ENCODE assay signal across 12 cellular contexts in the genomic region with DNA sequence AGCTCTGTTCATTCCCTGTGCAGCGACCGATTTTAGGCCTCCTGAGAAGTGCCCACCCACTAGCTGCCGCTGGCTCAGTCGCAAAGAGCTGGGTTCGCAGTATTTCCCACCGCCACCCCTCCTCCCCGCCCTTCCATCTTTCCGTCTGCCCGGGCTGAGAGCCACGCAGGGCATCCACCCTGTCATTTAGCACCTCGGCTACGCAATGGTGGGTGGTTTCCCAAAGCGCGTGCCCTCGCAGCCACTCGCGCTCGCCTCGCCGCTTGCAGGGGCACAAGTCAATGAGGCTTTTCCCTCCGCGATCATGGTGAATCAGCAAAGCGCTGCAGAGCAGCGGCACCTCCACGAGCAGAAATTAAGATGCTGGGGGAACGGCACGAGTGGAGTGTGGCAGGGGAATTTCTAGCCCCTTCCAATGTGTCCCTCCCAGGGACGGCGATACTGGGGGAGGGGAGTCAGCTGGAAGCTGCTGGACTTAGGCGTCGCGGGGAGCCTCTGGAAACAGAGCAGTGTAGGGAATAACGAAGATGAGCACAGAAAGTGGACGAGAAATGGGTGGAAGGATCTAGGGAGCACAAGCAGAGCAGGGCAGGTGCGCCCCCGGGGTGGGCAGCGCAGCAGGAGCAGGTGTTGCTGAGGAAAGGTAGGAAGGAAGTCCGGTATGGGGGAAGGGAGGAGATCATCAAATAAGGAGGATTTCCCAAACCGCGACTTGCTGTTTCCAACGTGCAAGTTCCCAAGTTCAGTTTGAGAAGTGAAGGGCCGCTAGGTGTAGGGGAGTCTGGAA. TPM values are rescaled to one million over a fixed set of nuclear protein-coding genes. Genes with fewer than 3 reads are reported as not detected.
DNase-seq lines count a peak whose midpoint lies in the region; ATAC-seq and TF ChIP-seq lines count a peak whose summit lies in the region.
"Had no signal": no experiment of that assay in that cellular context is flagged by ENCODE, and none has a peak within 500 bp of the region (broad histone marks: within the 10 kb centered on the region; RNA-seq: fewer than 3 reads in every experiment).

No MANE protein-coding gene starts in this region.

- intact Hi-C loops in activated CD4-positive, alpha-beta memory T cell treated with anti-CD3 and anti-CD28 coated beads for 36 hours (cut with micrococcal nuclease): no loop called here
- intact Hi-C loops in thyroid gland (cut with DNase I): no loop called here
- intact Hi-C loops in activated T-helper 2 cell treated with anti-CD3 and anti-CD28 coated beads, Interferon-gamma antibody, Interleukin-2, Interleukin-4, amounts not matched to agents 10 μg/mL and 5 μg/mL and 100 μg/mL, durations not matched to agents 14 hours and 24 hours and 36 hours (cut with micrococcal nuclease): no loop called here

- no peak overlapping the region for H3K27ac ChIP-seq in mesodermal cell (ENCODE audit: low read depth, low read length, severe bottlenecking)
- H3K27ac ChIP-seq in thyroid gland: no peak overlapping the region
- H3K27ac ChIP-seq: BLaER1 treated with 17β-estradiol and CSF1 and Interleukin-3, amounts not matched to agents 10 nM and 100 nM had no signal

- H3K4me1 ChIP-seq in mesodermal cell (ENCODE audit: control insufficient read depth, insufficient read depth, low read length, poor library complexity, severe bottlenecking) (no peaks in the 10 kb centered on the region), thyroid gland (no peaks in the 10 kb centered on the region)

- H3K4me1 Mint-ChIP-seq in activated CD4-positive, alpha-beta memory T cell treated with anti-CD3 and anti-CD28 coated beads for 36 hours (ENCODE audit: low read depth): peaks cover 9% of the 10 kb centered on the region
- peaks cover 4% of the 10 kb centered on the region for H3K4me1 Mint-ChIP-seq in activated CD4-positive, alpha-beta memory T cell treated with anti-CD3 and anti-CD28 coated beads, Interleukin-2, amount 10 ng/mL, durations not matched to agents 7 days and 5 days
- peaks cover 4% of the 10 kb centered on the region for H3K4me1 Mint-ChIP-seq in activated T-helper 2 cell treated with anti-CD3 and anti-CD28 coated beads, Interferon-gamma antibody, Interleukin-2, Interleukin-4, amounts not matched to agents 10 μg/mL and 5 μg/mL and 100 μg/mL, durations not matched to agents 14 hours and 24 hours and 36 hours (ENCODE audit: low read depth)

- H3K9me3 ChIP-seq in mesodermal cell (ENCODE audit: control insufficient read depth, low read length) (no peaks in the 10 kb centered on the region), thyroid gland (no peaks in the 10 kb centered on the region)

- 0% methylated on average over 1 to 18 of the region's 42 CpGs for WGBS in mesodermal cell (ENCODE audit: insufficient coverage in 2 of 2), 2 experiments
- WGBS in thyroid gland, 2 donors: 2 to 4% methylated on average over 17 to 26 of the region's 42 CpGs

- no peaks in the 10 kb centered on the region for H3K9me3 Mint-ChIP-seq in activated CD4-positive, alpha-beta memory T cell treated with anti-CD3 and anti-CD28 coated beads for 36 hours
- H3K9me3 Mint-ChIP-seq in activated CD4-positive, alpha-beta memory T cell treated with anti-CD3 and anti-CD28 coated beads, Interleukin-2, amount 10 ng/mL, durations not matched to agents 7 days and 5 days: no peaks in the 10 kb centered on the region
- no peaks in the 10 kb centered on the region for H3K9me3 Mint-ChIP-seq in activated T-helper 2 cell treated with anti-CD3 and anti-CD28 coated beads, Interferon-gamma antibody, Interleukin-2, Interleukin-4, amounts not matched to agents 10 μg/mL and 5 μg/mL and 100 μg/mL, durations not matched to agents 14 hours and 24 hours and 36 hours

- TF ChIP-seq POLR2A in thyroid gland (IDR thresholded peaks at IDR 0.05): no peak

- no peak overlapping the region for H3K4me3 Mint-ChIP-seq in activated CD4-positive, alpha-beta memory T cell treated with anti-CD3 and anti-CD28 coated beads for 36 hours
- H3K4me3 Mint-ChIP-seq in activated CD4-positive, alpha-beta memory T cell treated with anti-CD3 and anti-CD28 coated beads, Interleukin-2, amount 10 ng/mL, durations not matched to agents 7 days and 5 days: no peak overlapping the region
- H3K4me3 Mint-ChIP-seq in activated T-helper 2 cell treated with anti-CD3 and anti-CD28 coated beads, Interferon-gamma antibody, Interleukin-2, Interleukin-4, amounts not matched to agents 10 μg/mL and 5 μg/mL and 100 μg/mL, durations not matched to agents 14 hours and 24 hours and 36 hours (ENCODE audit: low read depth): no peak overlapping the region

- no peak for TF ChIP-seq CTCF in thyroid gland (IDR thresholded peaks at IDR 0.05)

- no peaks in the 10 kb centered on the region for H3K36me3 ChIP-seq in mesodermal cell (ENCODE audit: control insufficient read depth, insufficient read depth, low read length)
- no peaks in the 10 kb centered on the region for H3K36me3 ChIP-seq in thyroid gland
- H3K36me3 ChIP-seq: BLaER1 treated with 17β-estradiol and CSF1 and Interleukin-3, amounts not matched to agents 10 nM and 100 nM had no signal

- POLR2A ChIA-PET in activated CD4-positive, alpha-beta memory T cell treated with anti-CD3 and anti-CD28 coated beads for 36 hours (lab: Charles Lee): no interaction called here
- POLR2A ChIA-PET in activated CD4-positive, alpha-beta memory T cell treated with anti-CD3 and anti-CD28 coated beads, Interleukin-2, amount 10 ng/mL, durations not matched to agents 7 days and 5 days (lab: Charles Lee): no interaction called here

- no peak overlapping the region for H3K27ac Mint-ChIP-seq in activated CD4-positive, alpha-beta memory T cell treated with anti-CD3 and anti-CD28 coated beads for 36 hours
- no peak overlapping the region for H3K27ac Mint-ChIP-seq in activated CD4-positive, alpha-beta memory T cell treated with anti-CD3 and anti-CD28 coated beads, Interleukin-2, amount 10 ng/mL, durations not matched to agents 7 days and 5 days
- H3K27ac Mint-ChIP-seq in activated T-helper 2 cell treated with anti-CD3 and anti-CD28 coated beads, Interferon-gamma antibody, Interleukin-2, Interleukin-4, amounts not matched to agents 10 μg/mL and 5 μg/mL and 100 μg/mL, durations not matched to agents 14 hours and 24 hours and 36 hours: no peak overlapping the region

- ATAC-seq in HG03135 (IDR thresholded peaks at IDR 0.05; ENCODE audit: unreplicated experiment): no peak

- H3K36me3 Mint-ChIP-seq in activated CD4-positive, alpha-beta memory T cell treated with anti-CD3 and anti-CD28 coated beads for 36 hours: no peaks in the 10 kb centered on the region
- H3K36me3 Mint-ChIP-seq in activated CD4-positive, alpha-beta memory T cell treated with anti-CD3 and anti-CD28 coated beads, Interleukin-2, amount 10 ng/mL, durations not matched to agents 7 days and 5 days (ENCODE audit: low read depth): no peaks in the 10 kb centered on the region
- H3K36me3 Mint-ChIP-seq in activated T-helper 2 cell treated with anti-CD3 and anti-CD28 coated beads, Interferon-gamma antibody, Interleukin-2, Interleukin-4, amounts not matched to agents 10 μg/mL and 5 μg/mL and 100 μg/mL, durations not matched to agents 14 hours and 24 hours and 36 hours (ENCODE audit: low read depth): no peaks in the 10 kb centered on the region

- CTCF ChIA-PET in activated CD4-positive, alpha-beta memory T cell treated with anti-CD3 and anti-CD28 coated beads for 36 hours (lab: Charles Lee): no interaction called here
- CTCF ChIA-PET in activated CD4-positive, alpha-beta memory T cell treated with anti-CD3 and anti-CD28 coated beads, Interleukin-2, amount 10 ng/mL, durations not matched to agents 7 days and 5 days (lab: Charles Lee): no interaction called here

- no peaks in the 10 kb centered on the region for H3K27me3 ChIP-seq in thyroid gland

- peaks cover 32% of the 10 kb centered on the region for H3K27me3 Mint-ChIP-seq in activated CD4-positive, alpha-beta memory T cell treated with anti-CD3 and anti-CD28 coated beads for 36 hours
- H3K27me3 Mint-ChIP-seq in activated CD4-positive, alpha-beta memory T cell treated with anti-CD3 and anti-CD28 coated beads, Interleukin-2, amount 10 ng/mL, durations not matched to agents 7 days and 5 days: peaks cover 43% of the 10 kb centered on the region
- H3K27me3 Mint-ChIP-seq in activated T-helper 2 cell treated with anti-CD3 and anti-CD28 coated beads, Interferon-gamma antibody, Interleukin-2, Interleukin-4, amounts not matched to agents 10 μg/mL and 5 μg/mL and 100 μg/mL, durations not matched to agents 14 hours and 24 hours and 36 hours (ENCODE audit: low read depth): peaks cover 46% of the 10 kb centered on the region

- H3K4me3 ChIP-seq in mesodermal cell (ENCODE audit: extremely low read depth, insufficient read depth, low read length, poor library complexity, severe bottlenecking) (peak overlapping the region; percentile 24), thyroid gland (replicated peaks in 1 of 3) (no peak overlapping the region)

- peak; percentile 14 for DNase-seq in activated CD4-positive, alpha-beta memory T cell treated with anti-CD3 and anti-CD28 coated beads for 36 hours
- no peak for DNase-seq in activated CD4-positive, alpha-beta memory T cell treated with anti-CD3 and anti-CD28 coated beads, Interleukin-2, amount 10 ng/mL, durations not matched to agents 7 days and 5 days
- DNase-seq in anterior cingulate cortex (lab: John Stamatoyannopoulos, UW) (peak in 37 of 58 donors; percentile 0 to 52 (median 15)), thyroid gland (peak; percentile 4 to 27), GM19238 (ENCODE audit: insufficient read length, low spot score) (no peak)
- DNase-seq in activated T-helper 2 cell treated with anti-CD3 and anti-CD28 coated beads, Interferon-gamma antibody, Interleukin-2, Interleukin-4, amounts not matched to agents 10 μg/mL and 5 μg/mL and 100 μg/mL, durations not matched to agents 14 hours and 24 hours and 36 hours (ENCODE audit: low spot score): no peak
- DNase-seq: central memory CD4-positive, alpha-beta T cell; kidney glomerular epithelial cell; NCI-H510A had no signal

RNA-seq across cellular contexts. Expression of gene PTCHD1, which starts 2.4 kb away (rescaled TPM):
- total RNA-seq in activated CD4-positive, alpha-beta memory T cell treated with anti-CD3 and anti-CD28 coated beads for 36 hours: not detected
- total RNA-seq in activated CD4-positive, alpha-beta memory T cell treated with anti-CD3 and anti-CD28 coated beads, Interleukin-2, amount 10 ng/mL, durations not matched to agents 7 days and 5 days: not detected
- 0.44 TPM for polyA plus RNA-seq in mesodermal cell (2013, experiment 1 of 2)
- polyA plus RNA-seq in mesodermal cell (2013, experiment 2 of 2): 0.91 TPM
- total RNA-seq in thyroid gland: 1 to 10 TPM in 1 of 4 donors, under 1 TPM in 3; under 0.01 to 1.3 (median 0.59) TPM
- not detected in 2 replicates for total RNA-seq in activated T-helper 2 cell treated with anti-CD3 and anti-CD28 coated beads, Interferon-gamma antibody, Interleukin-2, Interleukin-4, amounts not matched to agents 10 μg/mL and 5 μg/mL and 100 μg/mL, durations not matched to agents 14 hours and 24 hours and 36 hours

Comparison
In these comparisons a context has a peak if more than half of its experiments do, and no peak if none do; other contexts are left out.
1. DNase-seq: peak in activated CD4-positive, alpha-beta memory T cell treated with anti-CD3 and anti-CD28 coated beads for 36 hours (single experiment), anterior cingulate cortex (37 of 58) and thyroid gland (2 of 2); none in activated CD4-positive, alpha-beta memory T cell treated with anti-CD3 and anti-CD28 coated beads, Interleukin-2, amount 10 ng/mL, durations not matched to agents 7 days and 5 days (single experiment), activated T-helper 2 cell treated with anti-CD3 and anti-CD28 coated beads, Interferon-gamma antibody, Interleukin-2, Interleukin-4, amounts not matched to agents 10 μg/mL and 5 μg/mL and 100 μg/mL, durations not matched to agents 14 hours and 24 hours and 36 hours (single experiment) and GM19238 (single experiment).